ENCODE assay signal across 1 cellular context in genomic region chrX:57595381-57595811, GRCh38.
TF ChIP-seq lines count a peak whose summit lies in the region.

No MANE protein-coding gene starts in this region.

TF ChIP-seq in WTC11, 78 proteins besides CTCF, POLR2A, EP300 and RAD21 (continued from another document):
- TF ChIP-seq, protein P1, sequence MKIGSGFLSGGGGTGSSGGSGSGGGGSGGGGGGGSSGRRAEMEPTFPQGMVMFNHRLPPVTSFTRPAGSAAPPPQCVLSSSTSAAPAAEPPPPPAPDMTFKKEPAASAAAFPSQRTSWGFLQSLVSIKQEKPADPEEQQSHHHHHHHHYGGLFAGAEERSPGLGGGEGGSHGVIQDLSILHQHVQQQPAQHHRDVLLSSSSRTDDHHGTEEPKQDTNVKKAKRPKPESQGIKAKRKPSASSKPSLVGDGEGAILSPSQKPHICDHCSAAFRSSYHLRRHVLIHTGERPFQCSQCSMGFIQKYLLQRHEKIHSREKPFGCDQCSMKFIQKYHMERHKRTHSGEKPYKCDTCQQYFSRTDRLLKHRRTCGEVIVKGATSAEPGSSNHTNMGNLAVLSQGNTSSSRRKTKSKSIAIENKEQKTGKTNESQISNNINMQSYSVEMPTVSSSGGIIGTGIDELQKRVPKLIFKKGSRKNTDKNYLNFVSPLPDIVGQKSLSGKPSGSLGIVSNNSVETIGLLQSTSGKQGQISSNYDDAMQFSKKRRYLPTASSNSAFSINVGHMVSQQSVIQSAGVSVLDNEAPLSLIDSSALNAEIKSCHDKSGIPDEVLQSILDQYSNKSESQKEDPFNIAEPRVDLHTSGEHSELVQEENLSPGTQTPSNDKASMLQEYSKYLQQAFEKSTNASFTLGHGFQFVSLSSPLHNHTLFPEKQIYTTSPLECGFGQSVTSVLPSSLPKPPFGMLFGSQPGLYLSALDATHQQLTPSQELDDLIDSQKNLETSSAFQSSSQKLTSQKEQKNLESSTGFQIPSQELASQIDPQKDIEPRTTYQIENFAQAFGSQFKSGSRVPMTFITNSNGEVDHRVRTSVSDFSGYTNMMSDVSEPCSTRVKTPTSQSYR (CRISPR knock-in tag; IDR thresholded peaks at IDR 0.05), result no peak
- TF ChIP-seq ZBTB43 (CRISPR knock-in tag; IDR thresholded peaks at IDR 0.05), result no peak
